ENCODE assay signal across 1 cellular context in the genomic region with DNA sequence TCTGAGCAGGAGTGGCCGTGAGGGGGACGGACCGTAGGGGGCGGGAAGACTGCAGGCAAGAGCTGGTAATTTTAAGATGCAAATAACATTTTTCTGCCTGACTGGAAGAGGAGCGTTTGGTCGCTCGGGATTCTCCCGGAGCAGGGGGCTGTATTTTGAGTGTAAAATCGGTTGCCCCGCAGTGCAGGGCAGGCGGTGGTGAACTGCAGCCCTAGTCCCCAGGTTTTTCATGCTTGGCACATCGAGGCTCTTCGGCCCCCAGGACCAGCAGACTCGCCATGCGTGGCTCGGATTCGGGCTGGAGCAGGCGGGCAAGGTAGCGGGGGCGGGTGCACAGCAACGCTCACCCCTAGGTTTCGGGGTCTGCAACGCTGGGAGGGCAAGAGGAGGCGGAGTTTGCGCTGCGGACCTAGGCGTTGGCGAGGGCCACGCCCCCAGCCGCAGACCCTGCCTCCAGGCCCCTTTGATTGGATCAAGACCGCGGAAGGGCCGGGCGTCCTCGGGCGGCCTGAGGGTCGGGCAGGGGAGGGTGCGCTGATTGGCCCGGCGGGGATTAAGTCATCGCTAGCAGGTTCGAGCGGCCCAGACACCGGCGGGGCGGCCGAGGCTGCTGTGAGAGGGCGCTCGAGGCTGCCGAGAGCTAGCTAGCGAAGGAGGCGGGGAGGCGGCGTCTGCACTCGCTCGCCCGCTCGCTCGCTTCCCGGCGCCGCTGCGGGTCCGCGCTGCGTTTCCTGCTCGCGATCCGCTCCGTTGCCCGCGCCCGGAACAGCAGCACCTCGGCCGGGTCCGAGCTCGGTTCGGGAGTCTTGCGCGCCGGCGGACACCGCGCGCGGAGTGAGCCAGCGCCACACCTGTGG.
TF ChIP-seq lines count a peak whose summit lies in the region.

ARHGAP26 (plus strand) TSS at position 585 of the 857 bp plus-strand sequence. CDS start 385 bp downstream, outside the sequence.

TF ChIP-seq in GM12878, 131 proteins besides CTCF, POLR2A, EP300 and RAD21 (continued from another document):
- TF ChIP-seq, protein P1, sequence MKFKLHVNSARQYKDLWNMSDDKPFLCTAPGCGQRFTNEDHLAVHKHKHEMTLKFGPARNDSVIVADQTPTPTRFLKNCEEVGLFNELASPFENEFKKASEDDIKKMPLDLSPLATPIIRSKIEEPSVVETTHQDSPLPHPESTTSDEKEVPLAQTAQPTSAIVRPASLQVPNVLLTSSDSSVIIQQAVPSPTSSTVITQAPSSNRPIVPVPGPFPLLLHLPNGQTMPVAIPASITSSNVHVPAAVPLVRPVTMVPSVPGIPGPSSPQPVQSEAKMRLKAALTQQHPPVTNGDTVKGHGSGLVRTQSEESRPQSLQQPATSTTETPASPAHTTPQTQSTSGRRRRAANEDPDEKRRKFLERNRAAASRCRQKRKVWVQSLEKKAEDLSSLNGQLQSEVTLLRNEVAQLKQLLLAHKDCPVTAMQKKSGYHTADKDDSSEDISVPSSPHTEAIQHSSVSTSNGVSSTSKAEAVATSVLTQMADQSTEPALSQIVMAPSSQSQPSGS (IDR thresholded peaks at IDR 0.05; ENCODE audit: low read length), result 0 out of 2 replicates have a peak, but pooled peaks have one; percentile 34
- TF ChIP-seq MEF2A (IDR thresholded peaks at IDR 0.05; ENCODE audit: insufficient read depth, low read depth, low read length) (no peak), SIN3A (IDR thresholded peaks at IDR 0.05; ENCODE audit: low read depth, low read length) (no peak), ZBED1 (IDR thresholded peaks at IDR 0.05; ENCODE audit: borderline replicate concordance) (no peak), NFXL1 (IDR thresholded peaks at IDR 0.05; ENCODE audit: borderline replicate concordance) (no peak), SMC3 (IDR thresholded peaks at IDR 0.05; ENCODE audit: borderline replicate concordance, low read length) (no peak), STAT1 (conservative IDR thresholded peaks at IDR 0.05) (no peak), MTA3 (IDR thresholded peaks at IDR 0.05; ENCODE audit: borderline replicate concordance, low read length) (no peak), IKZF1 (conservative IDR thresholded peaks at IDR 0.05) (peak; percentile 86), RCOR1 (conservative IDR thresholded peaks at IDR 0.05; ENCODE audit: low read depth, low read length) (no peak), ZBTB4 (CRISPR knock-in tag; IDR thresholded peaks at IDR 0.05) (no peak), MEF2B (IDR thresholded peaks at IDR 0.05; ENCODE audit: partially characterized antibody, poor library complexity, severe bottlenecking) (no peak), POLR2AphosphoS5 (IDR thresholded peaks at IDR 0.05; ENCODE audit: low read length) (peak; percentile 54; the same call in 1 of the 2 replicates), IRF3 (IDR thresholded peaks at IDR 0.05) (peak; percentile 57; the same call in 1 of the 2 replicates)
- TF ChIP-seq, protein P2, sequence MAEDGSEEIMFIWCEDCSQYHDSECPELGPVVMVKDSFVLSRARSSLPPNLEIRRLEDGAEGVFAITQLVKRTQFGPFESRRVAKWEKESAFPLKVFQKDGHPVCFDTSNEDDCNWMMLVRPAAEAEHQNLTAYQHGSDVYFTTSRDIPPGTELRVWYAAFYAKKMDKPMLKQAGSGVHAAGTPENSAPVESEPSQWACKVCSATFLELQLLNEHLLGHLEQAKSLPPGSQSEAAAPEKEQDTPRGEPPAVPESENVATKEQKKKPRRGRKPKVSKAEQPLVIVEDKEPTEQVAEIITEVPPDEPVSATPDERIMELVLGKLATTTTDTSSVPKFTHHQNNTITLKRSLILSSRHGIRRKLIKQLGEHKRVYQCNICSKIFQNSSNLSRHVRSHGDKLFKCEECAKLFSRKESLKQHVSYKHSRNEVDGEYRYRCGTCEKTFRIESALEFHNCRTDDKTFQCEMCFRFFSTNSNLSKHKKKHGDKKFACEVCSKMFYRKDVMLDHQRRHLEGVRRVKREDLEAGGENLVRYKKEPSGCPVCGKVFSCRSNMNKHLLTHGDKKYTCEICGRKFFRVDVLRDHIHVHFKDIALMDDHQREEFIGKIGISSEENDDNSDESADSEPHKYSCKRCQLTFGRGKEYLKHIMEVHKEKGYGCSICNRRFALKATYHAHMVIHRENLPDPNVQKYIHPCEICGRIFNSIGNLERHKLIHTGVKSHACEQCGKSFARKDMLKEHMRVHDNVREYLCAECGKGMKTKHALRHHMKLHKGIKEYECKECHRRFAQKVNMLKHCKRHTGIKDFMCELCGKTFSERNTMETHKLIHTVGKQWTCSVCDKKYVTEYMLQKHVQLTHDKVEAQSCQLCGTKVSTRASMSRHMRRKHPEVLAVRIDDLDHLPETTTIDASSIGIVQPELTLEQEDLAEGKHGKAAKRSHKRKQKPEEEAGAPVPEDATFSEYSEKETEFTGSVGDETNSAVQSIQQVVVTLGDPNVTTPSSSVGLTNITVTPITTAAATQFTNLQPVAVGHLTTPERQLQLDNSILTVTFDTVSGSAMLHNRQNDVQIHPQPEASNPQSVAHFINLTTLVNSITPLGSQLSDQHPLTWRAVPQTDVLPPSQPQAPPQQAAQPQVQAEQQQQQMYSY (CRISPR knock-in tag; IDR thresholded peaks at IDR 0.05), result no peak
